In genomic region chr16:21626659-21627277, GRCh38 we compare ENCODE assay signal across 1 cellular context.
TF ChIP-seq lines count a peak whose summit lies in the region.

No MANE protein-coding gene starts in this region.

TF ChIP-seq in HepG2, 621 proteins besides CTCF, POLR2A, EP300 and RAD21 (continued from another document and continues in another):
- no peak for TF ChIP-seq SNRNP70 (IDR thresholded peaks at IDR 0.05; ENCODE audit: low read depth, low read length)
- no peak for TF ChIP-seq HCFC1 (IDR thresholded peaks at IDR 0.05; ENCODE audit: low read depth, low read length)
- TF ChIP-seq ZNF704 (CRISPR knock-in tag; IDR thresholded peaks at IDR 0.05; ENCODE audit: borderline replicate concordance): no peak
- TF ChIP-seq U2AF2 (IDR thresholded peaks at IDR 0.05; ENCODE audit: low read depth, low read length): no peak
- TF ChIP-seq ZNF749 (CRISPR knock-in tag; IDR thresholded peaks at IDR 0.05; ENCODE audit: borderline replicate concordance): no peak
- 0 out of 2 replicates have a peak, but pooled peaks have one; percentile 40 for TF ChIP-seq ZNF792 (CRISPR knock-in tag; IDR thresholded peaks at IDR 0.05)
- peak; percentile 59; the same call in 1 of the 2 replicates for TF ChIP-seq HMG20A (CRISPR knock-in tag; IDR thresholded peaks at IDR 0.05; ENCODE audit: borderline replicate concordance)
- TF ChIP-seq ZNF713 (CRISPR knock-in tag; IDR thresholded peaks at IDR 0.05): no peak
- no peak for TF ChIP-seq CCDC6 (CRISPR knock-in tag; IDR thresholded peaks at IDR 0.05)
- TF ChIP-seq FOXO1 (CRISPR knock-in tag; IDR thresholded peaks at IDR 0.05): no peak
- TF ChIP-seq ZNF550 (CRISPR knock-in tag; IDR thresholded peaks at IDR 0.05; ENCODE audit: borderline replicate concordance): no peak
- TF ChIP-seq THAP9 (CRISPR knock-in tag; IDR thresholded peaks at IDR 0.05; ENCODE audit: borderline replicate concordance): no peak
- no peak for TF ChIP-seq ZNF263 (CRISPR knock-in tag; IDR thresholded peaks at IDR 0.05)
- TF ChIP-seq YEATS2 (CRISPR knock-in tag; IDR thresholded peaks at IDR 0.05; ENCODE audit: borderline replicate concordance): peak; percentile 45; the same call in 1 of the 2 replicates
- TF ChIP-seq ATF1 (CRISPR knock-in tag; IDR thresholded peaks at IDR 0.05): no peak
- TF ChIP-seq CSRNP2 (CRISPR knock-in tag; conservative IDR thresholded peaks at IDR 0.05; ENCODE audit: low read depth): no peak
- no peak for TF ChIP-seq CBX2 (IDR thresholded peaks at IDR 0.05; ENCODE audit: low read depth, low read length)
- TF ChIP-seq CBX2 (CRISPR knock-in tag; IDR thresholded peaks at IDR 0.05; ENCODE audit: low read depth): no peak
- TF ChIP-seq GRHL1 (CRISPR knock-in tag; conservative IDR thresholded peaks at IDR 0.05): no peak
- no peak for TF ChIP-seq ZNF607 (CRISPR knock-in tag; IDR thresholded peaks at IDR 0.05; ENCODE audit: borderline replicate concordance)
- no peak for TF ChIP-seq PAX8 (CRISPR knock-in tag; IDR thresholded peaks at IDR 0.05; ENCODE audit: borderline replicate concordance)
- TF ChIP-seq ZNF230 (CRISPR knock-in tag; IDR thresholded peaks at IDR 0.05): no peak
- no peak for TF ChIP-seq ZBTB49 (CRISPR knock-in tag; IDR thresholded peaks at IDR 0.05; ENCODE audit: borderline replicate concordance)
- no peak for TF ChIP-seq SRSF1 (optimal IDR thresholded peaks at IDR 0.05; ENCODE audit: low read depth, low read length)
- no peak for TF ChIP-seq USF2 (IDR thresholded peaks at IDR 0.05; ENCODE audit: low read depth, low read length)
- TF ChIP-seq USF2 (CRISPR knock-in tag; IDR thresholded peaks at IDR 0.05; ENCODE audit: borderline replicate concordance): no peak
- no peak for TF ChIP-seq ZNF431 (CRISPR knock-in tag; IDR thresholded peaks at IDR 0.05; ENCODE audit: borderline replicate concordance, low read depth)
- TF ChIP-seq LBX2 (CRISPR knock-in tag; IDR thresholded peaks at IDR 0.05; ENCODE audit: borderline replicate concordance): no peak
- no peak for TF ChIP-seq UBTF (CRISPR knock-in tag; IDR thresholded peaks at IDR 0.05)
- no peak for TF ChIP-seq SNAPC2 (CRISPR knock-in tag; IDR thresholded peaks at IDR 0.05)
- TF ChIP-seq NAIF1 (CRISPR knock-in tag; IDR thresholded peaks at IDR 0.05; ENCODE audit: borderline replicate concordance): no peak
- no peak for TF ChIP-seq BCL6 (CRISPR knock-in tag; IDR thresholded peaks at IDR 0.05)
- TF ChIP-seq ZNF770 (CRISPR knock-in tag; IDR thresholded peaks at IDR 0.05): no peak
- TF ChIP-seq SKI (IDR thresholded peaks at IDR 0.05; ENCODE audit: partially characterized antibody): no peak
- no peak for TF ChIP-seq MTERF4 (CRISPR knock-in tag; IDR thresholded peaks at IDR 0.05)
- TF ChIP-seq MLLT10 (CRISPR knock-in tag; IDR thresholded peaks at IDR 0.05): no peak
- no peak for TF ChIP-seq KMT2B (CRISPR knock-in tag; IDR thresholded peaks at IDR 0.05)
- no peak for TF ChIP-seq ZMAT5 (CRISPR knock-in tag; IDR thresholded peaks at IDR 0.05; ENCODE audit: borderline replicate concordance, low read depth)
- no peak for TF ChIP-seq KLF12 (CRISPR knock-in tag; IDR thresholded peaks at IDR 0.05; ENCODE audit: borderline replicate concordance)
- no peak for TF ChIP-seq ARNT2 (CRISPR knock-in tag; IDR thresholded peaks at IDR 0.05; ENCODE audit: low read depth)
- TF ChIP-seq NCOA2 (CRISPR knock-in tag; IDR thresholded peaks at IDR 0.05): peak; percentile 47; the same call in 1 of the 2 replicates
- TF ChIP-seq MTF1 (CRISPR knock-in tag; IDR thresholded peaks at IDR 0.05): no peak
- no peak for TF ChIP-seq KAT7 (CRISPR knock-in tag; IDR thresholded peaks at IDR 0.05; ENCODE audit: borderline replicate concordance)
- TF ChIP-seq RNF2 (conservative IDR thresholded peaks at IDR 0.05; ENCODE audit: low read depth): no peak
- 0 out of 2 replicates have a peak, but pooled peaks have one; percentile 42 for TF ChIP-seq GATAD2A (CRISPR knock-in tag; IDR thresholded peaks at IDR 0.05)
- TF ChIP-seq RAD51 (IDR thresholded peaks at IDR 0.05; ENCODE audit: borderline replicate concordance): no peak
